Comparison of ENCODE assay signal across 21 cellular contexts in the genomic region with DNA sequence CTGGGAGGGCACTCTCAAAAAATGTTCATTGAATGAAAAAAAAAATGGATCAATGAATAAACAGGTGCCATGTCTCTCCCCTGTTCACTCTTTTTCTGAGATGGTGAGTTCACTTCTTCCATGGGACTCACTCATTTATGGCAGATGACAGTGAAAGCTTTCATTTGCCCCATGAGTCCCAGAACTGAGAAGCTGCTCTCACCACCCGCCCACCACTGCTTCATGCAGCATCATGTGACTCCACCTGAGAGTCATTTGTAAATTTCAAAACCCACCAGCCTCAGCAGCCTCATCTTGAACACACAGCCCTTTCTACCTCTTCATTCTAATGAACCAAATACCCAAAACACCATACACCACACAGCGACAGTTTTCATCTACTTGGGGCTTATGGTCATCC.
DNase-seq lines count a peak whose midpoint lies in the region; ATAC-seq and TF ChIP-seq lines count a peak whose summit lies in the region.
"Had no signal": no experiment of that assay in that cellular context is flagged by ENCODE, and none has a peak within 500 bp of the region (broad histone marks: within the 10 kb centered on the region; RNA-seq: fewer than 3 reads in every experiment).

No MANE protein-coding gene starts in this region.

- H2AFZ ChIP-seq in neural progenitor cell (replicated peaks): no peak overlapping the region
- H2AFZ ChIP-seq: GM23338 had no signal

- H3K4me3 ChIP-seq in neural progenitor cell (no peak overlapping the region), esophagus squamous epithelium (no peak overlapping the region)
- H3K4me3 ChIP-seq: GM23338, heart right ventricle had no signal

- no peaks in the 10 kb centered on the region for H3K9me3 Mint-ChIP-seq in activated CD4-positive, alpha-beta memory T cell treated with anti-CD3 and anti-CD28 coated beads for 36 hours
- no peaks in the 10 kb centered on the region for H3K9me3 Mint-ChIP-seq in activated CD4-positive, alpha-beta memory T cell treated with anti-CD3 and anti-CD28 coated beads, Interleukin-2, amount 10 ng/mL, durations not matched to agents 7 days and 5 days
- no peaks in the 10 kb centered on the region for H3K9me3 Mint-ChIP-seq in neural progenitor cell
- H3K9me3 Mint-ChIP-seq: activated naive CD4-positive, alpha-beta T cell treated with anti-CD3 and anti-CD28 coated beads, Interleukin-2, amount 50 U/mL, for 24 hours; activated T-helper 1 cell treated with anti-CD3 and anti-CD28 coated beads, Interleukin-12 subunit alpha, Interleukin-12 subunit beta, Interleukin-2, Interleukin-4 antibody, amounts not matched to agents 30 ng/mL and 10 ng/mL and 1 ng/mL, durations not matched to agents 14 hours and 24 hours and 36 hours; CD4-positive, alpha-beta T cell; GM23338; WTC11 had no signal

- H3K79me2 ChIP-seq in neural progenitor cell (ENCODE audit: low read depth): no peaks in the 10 kb centered on the region

- no peak for TF ChIP-seq CTCF in GM10248 (IDR thresholded peaks at IDR 0.05; ENCODE audit: control extremely low read depth, extremely low read depth, low read depth, missing control alignments)
- no peak for TF ChIP-seq CTCF in neural progenitor cell (IDR thresholded peaks at IDR 0.05)
- no peak for TF ChIP-seq CTCF in esophagus squamous epithelium (IDR thresholded peaks at IDR 0.05)

- CTCF ChIA-PET in activated CD4-positive, alpha-beta memory T cell treated with anti-CD3 and anti-CD28 coated beads for 36 hours (lab: Charles Lee): no interaction called here
- CTCF ChIA-PET in activated CD4-positive, alpha-beta memory T cell treated with anti-CD3 and anti-CD28 coated beads, Interleukin-2, amount 10 ng/mL, durations not matched to agents 7 days and 5 days (lab: Charles Lee): no interaction called here
- CTCF ChIA-PET in GM10248 (lab: Yijun Ruan, JAX): interaction anchor here (1.0 kb wide), 1 partner anchor 32 kb away, joined by 4 read pairs; no protein-coding TSS in a partner anchor

- POLR2A ChIA-PET in activated CD4-positive, alpha-beta memory T cell treated with anti-CD3 and anti-CD28 coated beads for 36 hours (lab: Charles Lee): no interaction called here
- POLR2A ChIA-PET in activated CD4-positive, alpha-beta memory T cell treated with anti-CD3 and anti-CD28 coated beads, Interleukin-2, amount 10 ng/mL, durations not matched to agents 7 days and 5 days (lab: Charles Lee): no interaction called here
- POLR2A ChIA-PET in GM10248 (lab: Yijun Ruan, JAX): no interaction called here

- H3K36me3 ChIP-seq in neural progenitor cell (no peaks in the 10 kb centered on the region), esophagus squamous epithelium (peaks cover 0 to 49% (median 8%) of the 10 kb centered on the region in 3 donors)

- H4K20me1 ChIP-seq in neural progenitor cell (ENCODE audit: low read depth): peaks cover 15% of the 10 kb centered on the region

- peaks cover 5% of the 10 kb centered on the region for H3K4me1 Mint-ChIP-seq in activated CD4-positive, alpha-beta memory T cell treated with anti-CD3 and anti-CD28 coated beads for 36 hours (ENCODE audit: low read depth)
- no peaks in the 10 kb centered on the region for H3K4me1 Mint-ChIP-seq in activated CD4-positive, alpha-beta memory T cell treated with anti-CD3 and anti-CD28 coated beads, Interleukin-2, amount 10 ng/mL, durations not matched to agents 7 days and 5 days
- H3K4me1 Mint-ChIP-seq in neural progenitor cell: peaks cover 17% of the 10 kb centered on the region
- H3K4me1 Mint-ChIP-seq: activated naive CD4-positive, alpha-beta T cell treated with anti-CD3 and anti-CD28 coated beads, Interleukin-2, amount 50 U/mL, for 24 hours; GM23338; WTC11 had no signal

- 80 to 82% methylated on average over 2 of the region's 2 CpGs for WGBS in esophagus squamous epithelium, 2 donors

- H3K4me3 Mint-ChIP-seq in activated CD4-positive, alpha-beta memory T cell treated with anti-CD3 and anti-CD28 coated beads for 36 hours: no peak overlapping the region
- no peak overlapping the region for H3K4me3 Mint-ChIP-seq in activated CD4-positive, alpha-beta memory T cell treated with anti-CD3 and anti-CD28 coated beads, Interleukin-2, amount 10 ng/mL, durations not matched to agents 7 days and 5 days
- H3K4me3 Mint-ChIP-seq in neural progenitor cell: no peak overlapping the region
- H3K4me3 Mint-ChIP-seq: activated naive CD4-positive, alpha-beta T cell treated with anti-CD3 and anti-CD28 coated beads, Interleukin-2, amount 50 U/mL, for 24 hours; activated T-helper 1 cell treated with anti-CD3 and anti-CD28 coated beads, Interleukin-12 subunit alpha, Interleukin-12 subunit beta, Interleukin-2, Interleukin-4 antibody, amounts not matched to agents 30 ng/mL and 10 ng/mL and 1 ng/mL, durations not matched to agents 14 hours and 24 hours and 36 hours; CD4-positive, alpha-beta T cell; GM23338; WTC11 had no signal

- H3K27me3 Mint-ChIP-seq in activated CD4-positive, alpha-beta memory T cell treated with anti-CD3 and anti-CD28 coated beads for 36 hours: peaks cover 1% of the 10 kb centered on the region
- H3K27me3 Mint-ChIP-seq in activated CD4-positive, alpha-beta memory T cell treated with anti-CD3 and anti-CD28 coated beads, Interleukin-2, amount 10 ng/mL, durations not matched to agents 7 days and 5 days: peaks cover 3% of the 10 kb centered on the region
- H3K27me3 Mint-ChIP-seq in neural progenitor cell (ENCODE audit: insufficient read depth, low read depth): peaks cover 2% of the 10 kb centered on the region
- H3K27me3 Mint-ChIP-seq: CD4-positive, alpha-beta T cell had no signal

- H3K9ac ChIP-seq in neural progenitor cell: no peak overlapping the region

- no peaks in the 10 kb centered on the region for H3K9me3 ChIP-seq in neural progenitor cell (ENCODE audit: low read depth)
- H3K9me3 ChIP-seq in esophagus squamous epithelium: no peaks in the 10 kb centered on the region
- H3K9me3 ChIP-seq: heart right ventricle had no signal

- H3K4me1 ChIP-seq in neural progenitor cell (no peaks in the 10 kb centered on the region), esophagus squamous epithelium (no peaks in the 10 kb centered on the region)
- H3K4me1 ChIP-seq: heart right ventricle had no signal

- ATAC-seq in GM18907 (IDR thresholded peaks at IDR 0.05; ENCODE audit: unreplicated experiment): no peak
- ATAC-seq: GM23338, WTC11 had no signal

- no peaks in the 10 kb centered on the region for H3K36me3 Mint-ChIP-seq in activated CD4-positive, alpha-beta memory T cell treated with anti-CD3 and anti-CD28 coated beads for 36 hours
- H3K36me3 Mint-ChIP-seq in activated CD4-positive, alpha-beta memory T cell treated with anti-CD3 and anti-CD28 coated beads, Interleukin-2, amount 10 ng/mL, durations not matched to agents 7 days and 5 days (ENCODE audit: low read depth): no peaks in the 10 kb centered on the region
- peaks cover 33% of the 10 kb centered on the region for H3K36me3 Mint-ChIP-seq in neural progenitor cell
- H3K36me3 Mint-ChIP-seq: activated naive CD4-positive, alpha-beta T cell treated with anti-CD3 and anti-CD28 coated beads, Interleukin-2, amount 50 U/mL, for 24 hours had no signal

- H3K4me2 ChIP-seq in neural progenitor cell: no peak overlapping the region
- H3K4me2 ChIP-seq: GM23338 had no signal

- peak; percentile 36 for DNase-seq in activated CD4-positive, alpha-beta memory T cell treated with anti-CD3 and anti-CD28 coated beads for 36 hours
- DNase-seq in activated CD4-positive, alpha-beta memory T cell treated with anti-CD3 and anti-CD28 coated beads, Interleukin-2, amount 10 ng/mL, durations not matched to agents 7 days and 5 days: no peak
- peak; percentile 36 for DNase-seq in GM10248 (ENCODE audit: extremely low spot score)
- DNase-seq in activated T-cell treated with anti-CD3 and anti-CD28 coated beads, Interleukin-2, amount 50 U/mL, for 48 hours: peak; percentile 41 to 52
- no peak for DNase-seq in neural progenitor cell (ENCODE audit: low spot score)
- DNase-seq in esophagus squamous epithelium (lab: John Stamatoyannopoulos, UW): no peak
- no peak for DNase-seq in DMS 273 treated with DMSO at 0.1 percent for 48 hours (lab: John Stamatoyannopoulos, UW)
- DNase-seq: CD4-positive, alpha-beta T cell; DMS153; erythroblast; foreskin fibroblast; heart right ventricle; mesenchymal stem cell; NCI-H187; NCI-H69; stimulated activated CD4-positive, alpha-beta T cell treated with anti-CD3 and anti-CD28 coated beads, Interleukin-4, amount 100 ng/mL, for 24 hours had no signal

- no peak for TF ChIP-seq POLR2A in esophagus squamous epithelium (IDR thresholded peaks at IDR 0.05)

- H3K27ac ChIP-seq in neural progenitor cell (no peak overlapping the region), esophagus squamous epithelium (no peak overlapping the region)
- H3K27ac ChIP-seq: heart right ventricle had no signal

- intact Hi-C loops in activated CD4-positive, alpha-beta memory T cell treated with anti-CD3 and anti-CD28 coated beads for 36 hours (cut with micrococcal nuclease): no loop called here
- intact Hi-C loops in esophagus squamous epithelium (cut with DNase I): loop anchor here (10.0 kb wide), 2 partner anchors 170 to 280 kb away; no protein-coding TSS in a partner anchor

- H3F3A ChIP-seq in neural progenitor cell (ENCODE audit: low read depth): peaks cover 12% of the 10 kb centered on the region

- H3K27me3 ChIP-seq in neural progenitor cell (no peaks in the 10 kb centered on the region), esophagus squamous epithelium (no peaks in the 10 kb centered on the region)
- H3K27me3 ChIP-seq: heart right ventricle had no signal

- no peak overlapping the region for H3K27ac Mint-ChIP-seq in activated CD4-positive, alpha-beta memory T cell treated with anti-CD3 and anti-CD28 coated beads for 36 hours
- H3K27ac Mint-ChIP-seq in activated CD4-positive, alpha-beta memory T cell treated with anti-CD3 and anti-CD28 coated beads, Interleukin-2, amount 10 ng/mL, durations not matched to agents 7 days and 5 days: no peak overlapping the region
- H3K27ac Mint-ChIP-seq in neural progenitor cell: peak overlapping the region; percentile 12
- H3K27ac Mint-ChIP-seq: activated naive CD4-positive, alpha-beta T cell treated with anti-CD3 and anti-CD28 coated beads, Interleukin-2, amount 50 U/mL, for 24 hours; activated T-helper 1 cell treated with anti-CD3 and anti-CD28 coated beads, Interleukin-12 subunit alpha, Interleukin-12 subunit beta, Interleukin-2, Interleukin-4 antibody, amounts not matched to agents 30 ng/mL and 10 ng/mL and 1 ng/mL, durations not matched to agents 14 hours and 24 hours and 36 hours; CD4-positive, alpha-beta T cell; WTC11 had no signal

Comparison
In these comparisons a context has a peak if more than half of its experiments do, and no peak if none do; other contexts are left out.
1. DNase-seq: peak in activated CD4-positive, alpha-beta memory T cell treated with anti-CD3 and anti-CD28 coated beads for 36 hours (single experiment), GM10248 (single experiment) and activated T-cell treated with anti-CD3 and anti-CD28 coated beads, Interleukin-2, amount 50 U/mL, for 48 hours (2 of 2); none in activated CD4-positive, alpha-beta memory T cell treated with anti-CD3 and anti-CD28 coated beads, Interleukin-2, amount 10 ng/mL, durations not matched to agents 7 days and 5 days (single experiment), neural progenitor cell (single experiment), esophagus squamous epithelium (single experiment) and DMS 273 treated with DMSO at 0.1 percent for 48 hours (single experiment).